ENCODE assay signal across 30 cellular contexts in genomic region chr20:18172379-18172778, GRCh38.
"Had no signal": no experiment of that assay in that cellular context is flagged by ENCODE, and none has a peak within 500 bp of the region (broad histone marks: within the 10 kb centered on the region; RNA-seq: fewer than 3 reads in every experiment).

No MANE protein-coding gene starts in this region.

- H3K4me1 Mint-ChIP-seq: activated CD4-positive, alpha-beta memory T cell treated with anti-CD3 and anti-CD28 coated beads, Interleukin-2, amount 10 ng/mL, durations not matched to agents 7 days and 5 days; activated CD8-positive, alpha-beta memory T cell treated with anti-CD3 and anti-CD28 coated beads, Interleukin-2, amount 10 ng/mL, durations not matched to agents 7 days and 5 days had no signal

- H3K4me1 ChIP-seq: SJCRH30 had no signal

- ATAC-seq: activated CD8-positive, alpha-beta memory T cell treated with anti-CD3 and anti-CD28 coated beads, Interleukin-2, amount 10 ng/mL, durations not matched to agents 7 days and 5 days; K562 had no signal

- H3K4me3 Mint-ChIP-seq: activated CD4-positive, alpha-beta memory T cell treated with anti-CD3 and anti-CD28 coated beads, Interleukin-2, amount 10 ng/mL, durations not matched to agents 7 days and 5 days; activated CD8-positive, alpha-beta memory T cell treated with anti-CD3 and anti-CD28 coated beads, Interleukin-2, amount 10 ng/mL, durations not matched to agents 7 days and 5 days; activated naive CD4-positive, alpha-beta T cell treated with anti-CD3 and anti-CD28 coated beads for 36 hours; activated naive CD8-positive, alpha-beta T cell treated with anti-CD3 and anti-CD28 coated beads, Interleukin-2, amount 10 ng/mL, durations not matched to agents 7 days and 5 days; central memory CD8-positive, alpha-beta T cell had no signal

- H3K9me3 ChIP-seq: SJCRH30 had no signal

- H3K27me3 ChIP-seq: brain microvascular endothelial cell, cardiac muscle cell, SJCRH30 had no signal

- H3K27ac ChIP-seq: brain microvascular endothelial cell, cardiac muscle cell, SJCRH30, SK-N-MC, WERI-Rb-1 had no signal

- H3K4me3 ChIP-seq: cardiac muscle cell, K562, SJCRH30, SK-N-MC had no signal

- H3K27ac Mint-ChIP-seq: activated CD4-positive, alpha-beta memory T cell treated with anti-CD3 and anti-CD28 coated beads, Interleukin-2, amount 10 ng/mL, durations not matched to agents 7 days and 5 days; activated CD8-positive, alpha-beta memory T cell treated with anti-CD3 and anti-CD28 coated beads, Interleukin-2, amount 10 ng/mL, durations not matched to agents 7 days and 5 days; activated naive CD4-positive, alpha-beta T cell treated with anti-CD3 and anti-CD28 coated beads for 36 hours; activated naive CD8-positive, alpha-beta T cell treated with anti-CD3 and anti-CD28 coated beads, Interleukin-2, amount 10 ng/mL, durations not matched to agents 7 days and 5 days had no signal

- H3K9me3 Mint-ChIP-seq: activated CD4-positive, alpha-beta memory T cell treated with anti-CD3 and anti-CD28 coated beads, Interleukin-2, amount 10 ng/mL, durations not matched to agents 7 days and 5 days; activated naive CD4-positive, alpha-beta T cell treated with anti-CD3 and anti-CD28 coated beads for 36 hours; central memory CD8-positive, alpha-beta T cell had no signal

- DNase-seq: activated CD4-positive, alpha-beta memory T cell treated with anti-CD3 and anti-CD28 coated beads, Interleukin-2, amount 10 ng/mL, durations not matched to agents 7 days and 5 days; activated CD4-positive, alpha-beta T cell treated with anti-CD3 and anti-CD28 coated beads for 1 hour; activated CD4-positive, alpha-beta T cell treated with anti-CD3 and anti-CD28 coated beads for 48 hours; activated CD4-positive, CD25-positive, alpha-beta regulatory T cell; activated CD8-positive, alpha-beta memory T cell treated with anti-CD3 and anti-CD28 coated beads for 24 hours; activated CD8-positive, alpha-beta memory T cell treated with anti-CD3 and anti-CD28 coated beads, Interleukin-2, amount 10 ng/mL, durations not matched to agents 7 days and 5 days; activated CD8-positive, alpha-beta memory T cell treated with anti-CD3 and anti-CD28 coated beads, Interleukin-2, amount 50 U/mL, for 48 hours; activated gamma-delta T cell treated with Interleukin-2 at 50 U/mL for 16 hours; activated naive CD4-positive, alpha-beta T cell treated with anti-CD3 and anti-CD28 coated beads for 36 hours; activated naive CD8-positive, alpha-beta T cell treated with anti-CD3 and anti-CD28 coated beads, Interleukin-2, amount 10 ng/mL, durations not matched to agents 7 days and 5 days; aorta; brain microvascular endothelial cell; MM.1S; MV-4-11; NCI-H1092; NCI-H1436 treated with DMSO at 0.1 percent for 48 hours; NCI-H1694 treated with DMSO at 0.1 percent for 48 hours; NCI-H2029; NCI-H510A; NCI-H526; NCI-H748 treated with DMSO at 0.1 percent for 48 hours; NK-92 treated with Interleukin-12 subunit alpha and Interleukin-12 subunit beta, amount 100 ng/mL, for 24 hours; SHP77; SJCRH30; T1000; WERI-Rb-1 had no signal

- H3K36me3 ChIP-seq: brain microvascular endothelial cell, cardiac muscle cell had no signal

- H3K27me3 Mint-ChIP-seq: activated CD4-positive, alpha-beta memory T cell treated with anti-CD3 and anti-CD28 coated beads, Interleukin-2, amount 10 ng/mL, durations not matched to agents 7 days and 5 days; activated CD8-positive, alpha-beta memory T cell treated with anti-CD3 and anti-CD28 coated beads, Interleukin-2, amount 10 ng/mL, durations not matched to agents 7 days and 5 days; activated naive CD8-positive, alpha-beta T cell treated with anti-CD3 and anti-CD28 coated beads, Interleukin-2, amount 10 ng/mL, durations not matched to agents 7 days and 5 days; central memory CD8-positive, alpha-beta T cell had no signal
